Comparison of ENCODE assay signal across 21 cellular contexts in the genomic region with DNA sequence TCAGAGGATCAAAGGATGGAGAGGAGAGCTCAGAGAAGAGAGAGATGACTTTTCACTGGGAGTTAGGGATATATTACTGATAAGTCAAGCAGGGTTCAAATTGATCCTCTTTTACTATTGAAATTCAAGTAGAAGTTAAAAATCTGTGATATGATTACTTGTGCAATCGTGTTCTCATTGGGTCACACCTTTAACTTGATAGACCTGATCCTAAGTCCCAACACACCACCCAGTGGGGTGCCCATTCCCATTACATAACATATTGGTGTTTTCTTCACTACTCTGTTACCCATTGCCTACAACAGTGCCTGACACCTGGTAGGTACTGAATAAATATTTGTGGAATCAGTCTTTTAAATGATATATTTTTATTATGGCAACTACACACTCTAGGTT.
"Had no signal": no experiment of that assay in that cellular context is flagged by ENCODE, and none has a peak within 500 bp of the region (broad histone marks: within the 10 kb centered on the region; RNA-seq: fewer than 3 reads in every experiment).

No MANE protein-coding gene starts in this region.

- H3K9me3 Mint-ChIP-seq: central memory CD8-positive, alpha-beta T cell; endodermal cell; nephron; stimulated activated naive CD8-positive, alpha-beta T cell treated with anti-CD3 and anti-CD28 coated beads, Interleukin-15, Interleukin-2, amounts not matched to agents 100 ng/mL and 50 ng/mL, for 24 hours had no signal

- H3K4me3 Mint-ChIP-seq: activated CD8-positive, alpha-beta T cell treated with anti-CD3 and anti-CD28 coated beads, Interleukin-2, amount 10 ng/mL, durations not matched to agents 7 days and 5 days; central memory CD8-positive, alpha-beta T cell; endodermal cell; nephron; stimulated activated naive CD8-positive, alpha-beta T cell treated with anti-CD3 and anti-CD28 coated beads, Interleukin-15, Interleukin-2, amounts not matched to agents 100 ng/mL and 50 ng/mL, for 24 hours had no signal

- H3K4me1 Mint-ChIP-seq: nephron had no signal

- H3K27ac Mint-ChIP-seq: activated CD8-positive, alpha-beta T cell treated with anti-CD3 and anti-CD28 coated beads, Interleukin-2, amount 10 ng/mL, durations not matched to agents 7 days and 5 days; activated naive CD4-positive, alpha-beta T cell treated with anti-CD3 and anti-CD28 coated beads, Interleukin-2, amount 50 U/mL, for 72 hours; endodermal cell; stimulated activated naive CD8-positive, alpha-beta T cell treated with anti-CD3 and anti-CD28 coated beads, Interleukin-15, Interleukin-2, amounts not matched to agents 100 ng/mL and 50 ng/mL, for 24 hours had no signal

- H3K9me3 ChIP-seq: colonic mucosa, esophagus squamous epithelium, gastrocnemius medialis, heart right ventricle, pancreas, uterus had no signal

- H3K36me3 ChIP-seq: colonic mucosa, esophagus squamous epithelium, gastrocnemius medialis, heart right ventricle, pancreas, uterus had no signal

- H3K4me3 ChIP-seq: colonic mucosa, esophagus squamous epithelium, gastrocnemius medialis, heart right ventricle, lung, pancreas, uterus had no signal

- H3K27me3 ChIP-seq: colonic mucosa, esophagus squamous epithelium, gastrocnemius medialis, heart right ventricle, pancreas, uterus had no signal

- H3K27ac ChIP-seq: colonic mucosa, gastrocnemius medialis, pancreas, uterus had no signal

- ATAC-seq: activated CD8-positive, alpha-beta T cell treated with anti-CD3 and anti-CD28 coated beads, Interleukin-2, amount 10 ng/mL, durations not matched to agents 7 days and 5 days; activated naive CD4-positive, alpha-beta T cell treated with anti-CD3 and anti-CD28 coated beads, Interleukin-2, amount 50 U/mL, for 72 hours; gastrocnemius medialis had no signal

- H3K27me3 Mint-ChIP-seq: central memory CD8-positive, alpha-beta T cell; stimulated activated naive CD8-positive, alpha-beta T cell treated with anti-CD3 and anti-CD28 coated beads, Interleukin-15, Interleukin-2, amounts not matched to agents 100 ng/mL and 50 ng/mL, for 24 hours had no signal

- H3K36me3 Mint-ChIP-seq: activated naive CD4-positive, alpha-beta T cell treated with anti-CD3 and anti-CD28 coated beads, Interleukin-2, amount 50 U/mL, for 72 hours had no signal

- H3K4me1 ChIP-seq: colonic mucosa, gastrocnemius medialis, pancreas, uterus had no signal

- DNase-seq: activated CD4-positive, alpha-beta T cell treated with anti-CD3 and anti-CD28 coated beads for 1 hour; activated CD4-positive, alpha-beta T cell treated with anti-CD3 and anti-CD28 coated beads, Interleukin-2, amount 50 U/mL, for 1 hour; activated CD8-positive, alpha-beta T cell treated with anti-CD3 and anti-CD28 coated beads, Interleukin-2, amount 10 ng/mL, durations not matched to agents 7 days and 5 days; activated gamma-delta T cell treated with Interleukin-2 at 50 U/mL for 16 hours; endodermal cell; esophagus squamous epithelium; gastrocnemius medialis; heart right ventricle; islet precursor cell; pancreas; right cardiac atrium; stimulated activated CD4-positive, alpha-beta T cell treated with anti-CD3 and anti-CD28 coated beads, Interleukin-1b, Interleukin-23, amount 100 ng/mL, for 48 hours; T-helper 1 cell; trophoblast cell; uterus had no signal
